Comparison of ENCODE assay signal across 9 cellular contexts in the genomic region with DNA sequence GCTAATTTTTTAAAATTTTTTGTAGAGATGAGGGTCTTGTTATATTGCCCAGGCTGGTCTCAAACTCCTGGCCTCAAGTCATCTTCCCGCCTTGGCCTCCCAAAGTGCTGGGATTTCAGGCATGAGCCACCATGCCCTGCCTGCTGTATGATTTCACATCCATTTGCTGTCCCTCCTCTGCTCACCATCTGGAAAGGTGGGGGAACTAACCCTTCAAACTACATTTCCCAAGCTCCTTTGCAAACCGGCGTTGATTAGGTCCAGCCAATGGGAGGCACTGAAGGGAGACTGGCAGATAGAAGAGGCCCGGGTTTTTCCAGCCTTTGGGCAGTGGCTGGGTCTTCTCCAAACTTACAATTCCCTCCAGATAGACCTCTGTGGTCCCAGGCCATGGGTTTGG. TPM values are rescaled to one million over a fixed set of nuclear protein-coding genes. Genes with fewer than 3 reads are reported as not detected.
A peak's percentile ranks its signal among the peaks of the same experiment; 100 is the strongest.
DNase-seq lines count a peak whose midpoint lies in the region; ATAC-seq and TF ChIP-seq lines count a peak whose summit lies in the region.
"Had no signal": no experiment of that assay in that cellular context is flagged by ENCODE, and none has a peak within 500 bp of the region (broad histone marks: within the 10 kb centered on the region; RNA-seq: fewer than 3 reads in every experiment).

No MANE protein-coding gene starts in this region.

- TF ChIP-seq CTCF in Loucy (conservative IDR thresholded peaks at IDR 0.05; ENCODE audit: low read length) (no peak), activated B cell treated with CpG ODN at 0.5 μM for 24 hours (IDR thresholded peaks at IDR 0.05) (no peak)

- no peaks in the 10 kb centered on the region for H3K9me3 Mint-ChIP-seq in activated CD4-positive, alpha-beta T cell treated with anti-CD3 and anti-CD28 coated beads, Interleukin-2, amount 10 ng/mL, durations not matched to agents 7 days and 5 days
- no peaks in the 10 kb centered on the region for H3K9me3 Mint-ChIP-seq in activated B cell treated with CpG ODN at 0.5 μM for 24 hours

- no peaks in the 10 kb centered on the region for H3K27me3 Mint-ChIP-seq in activated CD4-positive, alpha-beta T cell treated with anti-CD3 and anti-CD28 coated beads, Interleukin-2, amount 10 ng/mL, durations not matched to agents 7 days and 5 days
- no peaks in the 10 kb centered on the region for H3K27me3 Mint-ChIP-seq in activated B cell treated with CpG ODN at 0.5 μM for 24 hours

- no peaks in the 10 kb centered on the region for H3K9me3 ChIP-seq in Loucy (ENCODE audit: insufficient read depth, low read depth, low read length)

- DNase-seq in activated CD4-positive, alpha-beta T cell treated with anti-CD3 and anti-CD28 coated beads, Interleukin-2, amount 10 ng/mL, durations not matched to agents 7 days and 5 days = peak; percentile 21
- DNase-seq in activated CD4-positive, alpha-beta T cell treated with anti-CD3 and anti-CD28 coated beads for 1 hour = no peak
- DNase-seq in activated B cell treated with CpG ODN at 0.5 μM for 24 hours = no peak
- DNase-seq in left colon = no peak

- CTCF ChIA-PET in activated CD4-positive, alpha-beta T cell treated with anti-CD3 and anti-CD28 coated beads, Interleukin-2, amount 10 ng/mL, durations not matched to agents 7 days and 5 days (lab: Charles Lee) = no interaction called here
- CTCF ChIA-PET in activated B cell treated with CpG ODN at 0.5 μM for 24 hours (lab: Charles Lee) = no interaction called here

- POLR2A ChIA-PET in activated CD4-positive, alpha-beta T cell treated with anti-CD3 and anti-CD28 coated beads, Interleukin-2, amount 10 ng/mL, durations not matched to agents 7 days and 5 days (lab: Charles Lee) = no interaction called here
- POLR2A ChIA-PET in activated B cell treated with CpG ODN at 0.5 μM for 24 hours (lab: Charles Lee) = interaction anchor here (0.6 to 1.0 kb wide), 2 partner anchors 32 to 72 kb away, joined by 3 read pairs; no protein-coding TSS in a partner anchor

- H3K4me1 Mint-ChIP-seq in activated CD4-positive, alpha-beta T cell treated with anti-CD3 and anti-CD28 coated beads, Interleukin-2, amount 10 ng/mL, durations not matched to agents 7 days and 5 days = no peaks in the 10 kb centered on the region
- H3K4me1 Mint-ChIP-seq in activated B cell treated with CpG ODN at 0.5 μM for 24 hours = no peaks in the 10 kb centered on the region

- H3K4me2 ChIP-seq in Loucy (ENCODE audit: low read depth, low read length, poor library complexity, severe bottlenecking) = no peak overlapping the region

- H3K36me3 Mint-ChIP-seq in activated CD4-positive, alpha-beta T cell treated with anti-CD3 and anti-CD28 coated beads, Interleukin-2, amount 10 ng/mL, durations not matched to agents 7 days and 5 days (ENCODE audit: low read depth) = no peaks in the 10 kb centered on the region
- no peaks in the 10 kb centered on the region for H3K36me3 Mint-ChIP-seq in activated B cell treated with CpG ODN at 0.5 μM for 24 hours (ENCODE audit: low read depth)

- H3K4me1 ChIP-seq in Loucy (ENCODE audit: insufficient read depth, low read length, poor library complexity, severe bottlenecking) = no peaks in the 10 kb centered on the region

- H3K4me3 Mint-ChIP-seq in activated CD4-positive, alpha-beta T cell treated with anti-CD3 and anti-CD28 coated beads, Interleukin-2, amount 10 ng/mL, durations not matched to agents 7 days and 5 days = no peak overlapping the region
- H3K4me3 Mint-ChIP-seq in activated B cell treated with CpG ODN at 0.5 μM for 24 hours = no peak overlapping the region

- no peaks in the 10 kb centered on the region for H3F3A ChIP-seq in Loucy (ENCODE audit: low read depth)

- H2AFZ ChIP-seq in Loucy (ENCODE audit: low read length) = peak overlapping the region; percentile 55; the same call in 1 of the 2 replicates

- no peaks in the 10 kb centered on the region for H3K79me2 ChIP-seq in Loucy (ENCODE audit: insufficient read depth, low read length)

- intact Hi-C loops in activated B cell treated with CpG ODN at 0.5 μM for 24 hours (cut with micrococcal nuclease) (no loop called here), left colon (cut with DNase I, micrococcal nuclease) (no loop called here)

- H3K9ac ChIP-seq in Loucy (ENCODE audit: low read depth, low read length, poor library complexity, severe bottlenecking) = no peak overlapping the region

- ATAC-seq in activated B cell treated with CpG ODN at 0.5 μM for 24 hours (ENCODE audit: low read depth) (peak; percentile 69), left colon (peak; percentile 72), GM21737 (IDR thresholded peaks at IDR 0.05; ENCODE audit: unreplicated experiment) (no peak), GM21360 (IDR thresholded peaks at IDR 0.05; ENCODE audit: unreplicated experiment) (no peak), GM21528 (IDR thresholded peaks at IDR 0.05; ENCODE audit: low FRiP score, unreplicated experiment) (no peak)

- no peaks in the 10 kb centered on the region for H4K20me1 ChIP-seq in Loucy (ENCODE audit: insufficient read depth, low read length, poor library complexity, severe bottlenecking)

- no peak overlapping the region for H3K4me3 ChIP-seq in Loucy (ENCODE audit: low read length, poor library complexity, severe bottlenecking)

- H3K36me3 ChIP-seq in Loucy (ENCODE audit: insufficient read depth, low read length) = no peaks in the 10 kb centered on the region

- H3K27me3 ChIP-seq in Loucy (ENCODE audit: insufficient read depth, low read length, poor library complexity, severe bottlenecking) = no peaks in the 10 kb centered on the region

- no peaks in the 10 kb centered on the region for H3K9me2 ChIP-seq in Loucy (replicated peaks; ENCODE audit: low read depth, low read length)

- H3K27ac Mint-ChIP-seq in activated CD4-positive, alpha-beta T cell treated with anti-CD3 and anti-CD28 coated beads, Interleukin-2, amount 10 ng/mL, durations not matched to agents 7 days and 5 days = no peak overlapping the region
- H3K27ac Mint-ChIP-seq in activated B cell treated with CpG ODN at 0.5 μM for 24 hours = no peak overlapping the region

RNA-seq across cellular contexts. Expression of a gene that starts 19.3 kb away (rescaled TPM):
- not detected for total RNA-seq in activated CD4-positive, alpha-beta T cell treated with anti-CD3 and anti-CD28 coated beads, Interleukin-2, amount 10 ng/mL, durations not matched to agents 7 days and 5 days
- total RNA-seq in activated B cell treated with CpG ODN at 0.5 μM for 24 hours (not detected in 2 replicates), left colon (not detected)
- total RNA-seq: subcutaneous adipose tissue had no signal

RNA-seq across cellular contexts. Expression of a gene that starts 22.3 kb away (rescaled TPM):
- total RNA-seq in activated CD4-positive, alpha-beta T cell treated with anti-CD3 and anti-CD28 coated beads, Interleukin-2, amount 10 ng/mL, durations not matched to agents 7 days and 5 days = under 1 TPM; 0.87 to 0.89 TPM
- total RNA-seq in activated B cell treated with CpG ODN at 0.5 μM for 24 hours = 0.15 and 0.20 TPM in 2 replicates
- total RNA-seq in left colon = under 1 TPM; 0.12 to 0.34 TPM

Comparison
In these comparisons a context has a peak if more than half of its experiments do, and no peak if none do; other contexts are left out.
1. ATAC-seq: peak in activated B cell treated with CpG ODN at 0.5 μM for 24 hours (single experiment) and left colon (single experiment); none in GM21737 (single experiment), GM21360 (single experiment) and GM21528 (single experiment).